Comparison of ENCODE assay signal across 20 cellular contexts in the genomic region with DNA sequence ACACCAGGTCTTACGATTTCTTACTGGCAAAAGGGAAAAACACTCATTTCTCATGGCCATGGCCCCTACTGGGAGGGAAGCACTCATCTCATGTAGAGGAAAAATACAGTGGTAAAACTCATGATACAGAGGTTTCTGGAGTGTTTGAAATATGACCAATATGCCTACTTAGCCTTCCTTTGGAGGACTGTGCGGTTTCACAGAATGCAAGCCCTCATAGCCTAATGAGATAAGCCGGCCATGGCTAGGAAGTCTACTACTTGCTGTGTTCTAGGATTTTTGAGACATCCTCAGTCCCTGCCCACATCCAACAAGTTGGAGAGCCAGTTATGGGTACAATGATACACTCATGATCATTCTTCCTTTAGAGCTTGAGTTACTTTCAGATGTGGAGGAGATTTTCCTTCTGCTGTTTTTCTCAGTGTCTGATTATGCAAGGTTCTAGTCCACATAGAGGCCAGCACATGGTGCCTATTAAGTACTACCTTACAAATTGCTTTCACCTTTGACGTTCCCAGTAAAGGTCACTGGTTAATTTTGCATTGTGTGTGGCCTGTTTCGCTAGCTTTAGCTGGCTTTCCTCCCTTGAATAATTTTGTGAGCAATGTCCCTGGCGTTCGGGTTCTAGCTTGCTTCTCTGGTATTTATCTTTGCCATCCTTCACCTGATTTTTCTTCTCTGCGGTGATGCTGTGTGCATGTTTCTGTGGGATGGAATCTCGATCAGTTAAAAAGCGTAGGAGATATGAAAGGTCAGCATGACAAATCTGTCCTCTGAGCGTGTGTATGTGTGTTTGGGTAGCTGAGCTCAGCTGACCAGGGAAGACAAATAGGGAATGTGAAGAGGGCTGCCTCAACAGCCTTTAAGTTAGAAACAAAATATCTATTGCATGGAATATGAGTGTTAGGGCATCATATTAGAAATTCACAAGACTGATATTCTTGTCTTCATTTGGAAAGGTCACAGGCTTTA.
DNase-seq lines count a peak whose midpoint lies in the region; ATAC-seq and FAIRE-seq lines count a peak whose summit lies in the region.
"Had no signal": no experiment of that assay in that cellular context is flagged by ENCODE, and none has a peak within 500 bp of the region (broad histone marks: within the 10 kb centered on the region; RNA-seq: fewer than 3 reads in every experiment).

No MANE protein-coding gene starts in this region.

- FAIRE-seq in GM18507 (lab: Jason Lieb, UNC) = peak; percentile 15
- FAIRE-seq: GM12878 had no signal

- ATAC-seq in left lobe of liver = peak; percentile 76
- ATAC-seq in sciatic nerve = peak; percentile 73
- ATAC-seq in GM18870 (IDR thresholded peaks at IDR 0.05; ENCODE audit: unreplicated experiment) = no peak
- ATAC-seq: GM12878 had no signal

- intact Hi-C loops in sciatic nerve (cut with DNase I) = no loop called here

- DNase-seq in GM18507 (ENCODE audit: extremely low spot score, insufficient read length, low read depth) = no peak
- peak; percentile 31 for DNase-seq in NCI-H2107 treated with DMSO at 0.1 percent for 48 hours (lab: John Stamatoyannopoulos, UW; ENCODE audit: unreplicated experiment)
- DNase-seq in left lobe of liver (ENCODE audit: low spot score) = no peak
- no peak for DNase-seq in sciatic nerve (ENCODE audit: low spot score)
- DNase-seq in NCI-H2227 treated with DMSO at 0.1 percent for 48 hours (lab: John Stamatoyannopoulos, UW) = no peak
- DNase-seq in stimulated activated CD4-positive, alpha-beta T cell treated with anti-CD3 and anti-CD28 coated beads, Interleukin-1b, Interleukin-23, amount 100 ng/mL, for 48 hours = no peak
- DNase-seq: ACHN; CD4-positive, alpha-beta T cell; COR-L47; DND-41; GOT3; HCEC 1CT; NCI-H1105; NCI-H2081; NCI-H524; NCI-H774; NK-92 treated with Interleukin-12 subunit alpha and Interleukin-12 subunit beta, amount 100 ng/mL, for 24 hours; SHP77 treated with DMSO at 0.1 percent for 48 hours had no signal
